ENCODE assay signal across 1 cellular context in genomic region chr10:31896972-31897384, GRCh38.
TF ChIP-seq lines count a peak whose summit lies in the region.

No MANE protein-coding gene starts in this region.

TF ChIP-seq in IMR-90, 13 proteins besides CTCF, POLR2A, EP300 and RAD21:
- TF ChIP-seq MAZ (IDR thresholded peaks at IDR 0.05; ENCODE audit: borderline replicate concordance, low read depth, low read length) = no peak
